1 cellular context compared by ENCODE assay signal in the genomic region with DNA sequence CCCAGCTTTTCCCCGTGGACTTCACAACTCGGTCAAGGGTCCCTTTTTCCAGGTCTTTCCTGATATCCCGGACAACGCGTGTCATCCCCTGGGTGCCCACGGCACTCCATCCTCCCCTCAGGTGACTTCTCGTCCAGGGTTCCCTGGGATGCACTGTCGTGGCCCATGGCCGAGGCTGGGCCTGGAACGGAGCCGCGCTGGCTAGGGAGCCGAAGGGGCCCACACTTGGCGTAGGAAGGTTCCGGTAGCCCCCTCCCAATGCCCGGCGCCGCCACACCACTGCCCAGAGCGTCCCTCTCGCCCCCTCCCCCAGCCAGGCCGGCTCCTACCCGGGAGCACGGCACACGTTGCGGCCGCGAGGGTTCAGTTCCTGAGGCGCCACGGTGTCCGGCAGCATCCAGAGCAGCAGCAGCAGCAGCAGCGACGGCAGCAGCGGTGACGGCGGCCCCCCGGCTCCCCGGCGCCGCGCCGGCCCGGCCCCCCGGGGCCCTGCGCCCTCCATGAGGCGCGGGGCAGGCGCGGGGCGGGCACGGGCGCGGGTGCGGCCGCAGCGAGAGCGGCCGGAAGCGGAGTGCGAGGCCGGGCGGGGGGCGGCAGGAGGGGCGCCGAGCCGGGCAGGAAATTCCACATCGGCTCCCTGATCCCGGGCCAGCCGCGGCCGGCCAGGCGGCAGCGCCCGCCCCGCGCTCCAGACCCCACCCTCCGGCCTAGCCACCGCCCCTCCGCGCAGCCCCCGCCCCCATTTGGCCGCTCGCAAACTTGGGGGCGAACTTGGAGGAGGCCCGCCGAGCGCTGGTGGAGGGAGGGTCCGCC.
TF ChIP-seq lines count a peak whose summit lies in the region.

A gene with protein sequence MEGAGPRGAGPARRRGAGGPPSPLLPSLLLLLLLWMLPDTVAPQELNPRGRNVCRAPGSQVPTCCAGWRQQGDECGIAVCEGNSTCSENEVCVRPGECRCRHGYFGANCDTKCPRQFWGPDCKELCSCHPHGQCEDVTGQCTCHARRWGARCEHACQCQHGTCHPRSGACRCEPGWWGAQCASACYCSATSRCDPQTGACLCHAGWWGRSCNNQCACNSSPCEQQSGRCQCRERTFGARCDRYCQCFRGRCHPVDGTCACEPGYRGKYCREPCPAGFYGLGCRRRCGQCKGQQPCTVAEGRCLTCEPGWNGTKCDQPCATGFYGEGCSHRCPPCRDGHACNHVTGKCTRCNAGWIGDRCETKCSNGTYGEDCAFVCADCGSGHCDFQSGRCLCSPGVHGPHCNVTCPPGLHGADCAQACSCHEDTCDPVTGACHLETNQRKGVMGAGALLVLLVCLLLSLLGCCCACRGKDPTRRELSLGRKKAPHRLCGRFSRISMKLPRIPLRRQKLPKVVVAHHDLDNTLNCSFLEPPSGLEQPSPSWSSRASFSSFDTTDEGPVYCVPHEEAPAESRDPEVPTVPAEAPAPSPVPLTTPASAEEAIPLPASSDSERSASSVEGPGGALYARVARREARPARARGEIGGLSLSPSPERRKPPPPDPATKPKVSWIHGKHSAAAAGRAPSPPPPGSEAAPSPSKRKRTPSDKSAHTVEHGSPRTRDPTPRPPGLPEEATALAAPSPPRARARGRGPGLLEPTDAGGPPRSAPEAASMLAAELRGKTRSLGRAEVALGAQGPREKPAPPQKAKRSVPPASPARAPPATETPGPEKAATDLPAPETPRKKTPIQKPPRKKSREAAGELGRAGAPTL (minus strand): TSS at position 573 of the 813 bp plus-strand sequence. CDS start 71 bp downstream, at position 502.

TF ChIP-seq in HEK293, 187 proteins besides CTCF, POLR2A, EP300 and RAD21 (continued from another document):
- no peak for TF ChIP-seq PRDM4 (tag by site-specific recombination; IDR thresholded peaks at IDR 0.05)
- no peak for TF ChIP-seq SCRT2 (tag by site-specific recombination; IDR thresholded peaks at IDR 0.05)
- peak; percentile 40; the same call in 1 of the 2 replicates for TF ChIP-seq ZBTB48 (tag by site-specific recombination; IDR thresholded peaks at IDR 0.05)
- peak; percentile 30; the same call in 1 of the 2 replicates for TF ChIP-seq TRIM28 (IDR thresholded peaks at IDR 0.05; ENCODE audit: borderline replicate concordance, low read length)
- TF ChIP-seq GLIS2 (tag by site-specific recombination; IDR thresholded peaks at IDR 0.05): peak; percentile 52; the same call in 1 of the 2 replicates
- no peak for TF ChIP-seq ZNF701 (tag by site-specific recombination; IDR thresholded peaks at IDR 0.05)
- TF ChIP-seq ZNF341 (tag by site-specific recombination; IDR thresholded peaks at IDR 0.05; ENCODE audit: low read depth): no peak; the same call in 1 of the 2 replicates
- no peak for TF ChIP-seq ZNF138 (tag by site-specific recombination; IDR thresholded peaks at IDR 0.05; ENCODE audit: borderline replicate concordance)
- TF ChIP-seq, protein P1, sequence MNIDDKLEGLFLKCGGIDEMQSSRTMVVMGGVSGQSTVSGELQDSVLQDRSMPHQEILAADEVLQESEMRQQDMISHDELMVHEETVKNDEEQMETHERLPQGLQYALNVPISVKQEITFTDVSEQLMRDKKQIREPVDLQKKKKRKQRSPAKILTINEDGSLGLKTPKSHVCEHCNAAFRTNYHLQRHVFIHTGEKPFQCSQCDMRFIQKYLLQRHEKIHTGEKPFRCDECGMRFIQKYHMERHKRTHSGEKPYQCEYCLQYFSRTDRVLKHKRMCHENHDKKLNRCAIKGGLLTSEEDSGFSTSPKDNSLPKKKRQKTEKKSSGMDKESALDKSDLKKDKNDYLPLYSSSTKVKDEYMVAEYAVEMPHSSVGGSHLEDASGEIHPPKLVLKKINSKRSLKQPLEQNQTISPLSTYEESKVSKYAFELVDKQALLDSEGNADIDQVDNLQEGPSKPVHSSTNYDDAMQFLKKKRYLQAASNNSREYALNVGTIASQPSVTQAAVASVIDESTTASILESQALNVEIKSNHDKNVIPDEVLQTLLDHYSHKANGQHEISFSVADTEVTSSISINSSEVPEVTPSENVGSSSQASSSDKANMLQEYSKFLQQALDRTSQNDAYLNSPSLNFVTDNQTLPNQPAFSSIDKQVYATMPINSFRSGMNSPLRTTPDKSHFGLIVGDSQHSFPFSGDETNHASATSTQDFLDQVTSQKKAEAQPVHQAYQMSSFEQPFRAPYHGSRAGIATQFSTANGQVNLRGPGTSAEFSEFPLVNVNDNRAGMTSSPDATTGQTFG (tag by site-specific recombination; IDR thresholded peaks at IDR 0.05; ENCODE audit: borderline replicate concordance): no peak
- no peak for TF ChIP-seq ZNF239 (tag by site-specific recombination; IDR thresholded peaks at IDR 0.05)
- TF ChIP-seq ELK4 (IDR thresholded peaks at IDR 0.05; ENCODE audit: borderline replicate concordance, low read depth, low read length): no peak
- 0 out of 2 replicates have a peak, but pooled peaks have one; percentile 9 for TF ChIP-seq BCL6B (tag by site-specific recombination; IDR thresholded peaks at IDR 0.05)
- TF ChIP-seq ZNF184 (tag by site-specific recombination; IDR thresholded peaks at IDR 0.05): no peak
- TF ChIP-seq ZNF623 (tag by site-specific recombination; IDR thresholded peaks at IDR 0.05): no peak
- TF ChIP-seq EGR2 (tag by site-specific recombination; IDR thresholded peaks at IDR 0.05; ENCODE audit: low read depth): no peak
- no peak for TF ChIP-seq KLF7 (tag by site-specific recombination; IDR thresholded peaks at IDR 0.05; ENCODE audit: borderline replicate concordance)
- TF ChIP-seq PRDM2 (tag by site-specific recombination; IDR thresholded peaks at IDR 0.05; ENCODE audit: borderline replicate concordance): 0 out of 2 replicates have a peak, but pooled peaks have one; percentile 39
- TF ChIP-seq ZNF223 (tag by site-specific recombination; IDR thresholded peaks at IDR 0.05): no peak
- TF ChIP-seq SCRT1 (tag by site-specific recombination; IDR thresholded peaks at IDR 0.05; ENCODE audit: borderline replicate concordance): no peak
- no peak for TF ChIP-seq MZF1 (tag by site-specific recombination; IDR thresholded peaks at IDR 0.05; ENCODE audit: borderline replicate concordance)
- no peak for TF ChIP-seq GLI4 (tag by site-specific recombination; IDR thresholded peaks at IDR 0.05)
- peak; percentile 37; the same call in 1 of the 2 replicates for TF ChIP-seq ZNF366 (tag by site-specific recombination; conservative IDR thresholded peaks at IDR 0.05)
- TF ChIP-seq ZNF426 (tag by site-specific recombination; IDR thresholded peaks at IDR 0.05): no peak
- no peak for TF ChIP-seq ZFHX2 (tag by site-specific recombination; conservative IDR thresholded peaks at IDR 0.05)
- no peak for TF ChIP-seq ZNF560 (tag by site-specific recombination; IDR thresholded peaks at IDR 0.05; ENCODE audit: borderline replicate concordance)
- 0 out of 2 replicates have a peak, but pooled peaks have one; percentile 15 for TF ChIP-seq KLF9 (tag by site-specific recombination; IDR thresholded peaks at IDR 0.05; ENCODE audit: low read depth)
- no peak for TF ChIP-seq ZNF768 (tag by site-specific recombination; IDR thresholded peaks at IDR 0.05)
- no peak for TF ChIP-seq BCL11A (tag by site-specific recombination; IDR thresholded peaks at IDR 0.05; ENCODE audit: low read depth)
- no peak for TF ChIP-seq SP2 (tag by site-specific recombination; IDR thresholded peaks at IDR 0.05)
- no peak for TF ChIP-seq ZNF174 (tag by site-specific recombination; IDR thresholded peaks at IDR 0.05)
- TF ChIP-seq ZNF274 (IDR thresholded peaks at IDR 0.05; ENCODE audit: low read length): no peak
- TF ChIP-seq ZNF274 (tag by site-specific recombination; IDR thresholded peaks at IDR 0.05; ENCODE audit: borderline replicate concordance): no peak
- no peak for TF ChIP-seq ZNF624 (tag by site-specific recombination; IDR thresholded peaks at IDR 0.05)
- no peak for TF ChIP-seq ZSCAN23 (tag by site-specific recombination; IDR thresholded peaks at IDR 0.05)
- no peak for TF ChIP-seq ZBTB21 (tag by site-specific recombination; IDR thresholded peaks at IDR 0.05)
